Comparison of ENCODE assay signal across 8 cellular contexts in the genomic region with DNA sequence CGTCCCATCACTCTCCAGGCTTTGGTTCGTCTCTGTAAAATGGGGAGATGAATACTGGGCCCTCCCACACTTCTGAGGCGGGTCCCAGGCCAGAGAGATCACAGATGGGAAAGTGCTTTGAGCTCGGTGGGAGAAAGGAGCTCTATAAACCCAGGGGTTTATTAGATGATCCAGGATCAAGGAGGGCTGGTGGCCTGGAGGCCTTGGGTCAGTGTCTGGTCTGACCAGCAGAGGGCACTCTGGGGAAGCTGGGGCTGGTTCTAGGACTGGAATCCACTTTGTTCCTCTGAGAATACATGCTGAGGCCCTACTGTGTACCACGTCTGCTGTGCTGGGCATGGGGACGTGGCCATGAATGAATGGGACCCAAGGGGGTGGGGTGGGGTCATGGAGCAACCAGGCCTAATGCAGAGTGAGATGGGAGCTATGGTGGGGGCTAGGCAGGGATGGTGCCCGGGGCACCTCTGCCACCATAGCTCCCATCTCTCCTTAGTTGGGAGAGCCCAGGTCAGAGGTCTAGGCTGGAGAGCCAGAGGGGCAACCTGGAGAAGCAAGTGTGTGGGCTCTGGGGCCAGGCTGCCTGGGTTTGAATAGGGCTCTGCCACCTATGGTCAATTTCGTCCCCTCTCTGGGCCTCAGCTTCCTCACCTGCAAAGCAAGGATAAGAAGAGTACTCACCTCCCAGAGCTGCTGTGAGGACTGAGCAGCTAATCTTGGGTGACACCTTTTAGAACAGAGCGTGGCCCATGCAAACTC. TPM values are rescaled to one million over a fixed set of nuclear protein-coding genes. Genes with fewer than 3 reads are reported as not detected.
A peak's percentile ranks its signal among the peaks of the same experiment; 100 is the strongest.
DNase-seq lines count a peak whose midpoint lies in the region; ATAC-seq and TF ChIP-seq lines count a peak whose summit lies in the region.

No MANE protein-coding gene starts in this region.

- H3K9me3 ChIP-seq in Peyer's patch (no peaks in the 10 kb centered on the region), prostate gland (no peaks in the 10 kb centered on the region)

- H3K4me1 Mint-ChIP-seq in activated T-helper 17 cell treated with anti-CD3 and anti-CD28 coated beads, Interleukin-2, amount 50 U/mL, for 72 hours = peaks cover 5% of the 10 kb centered on the region

- no peaks in the 10 kb centered on the region for H3K27me3 Mint-ChIP-seq in activated T-helper 17 cell treated with anti-CD3 and anti-CD28 coated beads, Interleukin-2, amount 50 U/mL, for 72 hours

- TF ChIP-seq POLR2A in Peyer's patch (IDR thresholded peaks at IDR 0.05) (no peak), prostate gland (IDR thresholded peaks at IDR 0.05) (no peak)

- H3K4me1 ChIP-seq in Peyer's patch (no peaks in the 10 kb centered on the region), foreskin keratinocyte (peaks cover 8% of the 10 kb centered on the region), prostate gland (replicated peaks) (peaks cover 2% of the 10 kb centered on the region)

- DNase-seq in AG20443 (ENCODE audit: low spot score) (peak; percentile 84), GM19240 (ENCODE audit: insufficient read length, low spot score) (peak; percentile 64), Peyer's patch (peak; percentile 57 to 87 (median 80)), foreskin keratinocyte (peak in 1 of 2 donors; percentile 51), prostate gland (ENCODE audit: low spot score) (peak; percentile 52), mesenteric fat pad (ENCODE audit: low spot score) (no peak)

- H3K27me3 ChIP-seq in Peyer's patch (no peaks in the 10 kb centered on the region), foreskin keratinocyte (no peaks in the 10 kb centered on the region), prostate gland (replicated peaks; ENCODE audit: insufficient read depth) (no peaks in the 10 kb centered on the region)

- WGBS in prostate gland = 69% methylated on average over 9 of the region's 9 CpGs

- H3K36me3 ChIP-seq in Peyer's patch (no peaks in the 10 kb centered on the region), prostate gland (no peaks in the 10 kb centered on the region)

- H3K27ac ChIP-seq in Peyer's patch (no peak overlapping the region), foreskin keratinocyte (no peak overlapping the region), prostate gland (no peak overlapping the region)

- no peak overlapping the region for H3K27ac Mint-ChIP-seq in activated T-helper 17 cell treated with anti-CD3 and anti-CD28 coated beads, Interleukin-2, amount 50 U/mL, for 72 hours

- ATAC-seq in activated T-helper 17 cell treated with anti-CD3 and anti-CD28 coated beads, Interleukin-2, amount 50 U/mL, for 72 hours (replicated peaks) = peak; percentile 55
- ATAC-seq in foreskin keratinocyte (peak; percentile 39), HG02852 (IDR thresholded peaks at IDR 0.05; ENCODE audit: unreplicated experiment) (no peak)

- intact Hi-C loops in prostate gland (cut with DNase I) = loop anchor here (2.0 to 5.0 kb wide), 2 partner anchors 72 to 270 kb away; partner anchors contain the start of gene FBXO42

- H3K36me3 Mint-ChIP-seq in activated T-helper 17 cell treated with anti-CD3 and anti-CD28 coated beads, Interleukin-2, amount 50 U/mL, for 72 hours (ENCODE audit: low read depth) = no peaks in the 10 kb centered on the region

- TF ChIP-seq CTCF in Peyer's patch (IDR thresholded peaks at IDR 0.05) (peak; percentile 20 to 83 (median 76)), foreskin keratinocyte (conservative IDR thresholded peaks at IDR 0.05) (peak; percentile 88), prostate gland (IDR thresholded peaks at IDR 0.05) (peak; percentile 81 to 89 (median 82))

- no peak overlapping the region for H3K4me3 ChIP-seq in Peyer's patch
- H3K4me3 ChIP-seq in prostate gland = no peak overlapping the region

- H3K4me3 Mint-ChIP-seq in activated T-helper 17 cell treated with anti-CD3 and anti-CD28 coated beads, Interleukin-2, amount 50 U/mL, for 72 hours = no peak overlapping the region

- no peaks in the 10 kb centered on the region for H3K9me3 Mint-ChIP-seq in activated T-helper 17 cell treated with anti-CD3 and anti-CD28 coated beads, Interleukin-2, amount 50 U/mL, for 72 hours

RNA-seq across cellular contexts. Expression of gene FAM131C, which starts 9.0 kb away (rescaled TPM):
- 1 to 10 TPM in 2 of 4 donors, under 1 TPM in 1, not detected in 1; 0.80 to 3.5 (median 2.3) TPM for total RNA-seq in Peyer's patch
- under 1 TPM; 0.24 to 0.69 TPM for total RNA-seq in activated T-helper 17 cell treated with anti-CD3 and anti-CD28 coated beads, Interleukin-2, amount 50 U/mL, for 72 hours
- total RNA-seq in foreskin keratinocyte = 0.53 and 0.65 TPM in 2 replicates
- 1.0 and 1.4 TPM in 2 replicates for polyA plus RNA-seq in foreskin keratinocyte
- total RNA-seq in prostate gland = not detected
- not detected for total RNA-seq in mesenteric fat pad

RNA-seq across cellular contexts. Expression of gene CLCNKB, which starts 38.9 kb away (rescaled TPM):
- total RNA-seq in Peyer's patch (not detected), foreskin keratinocyte (not detected in 2 replicates), prostate gland (1 to 10 TPM; 1.0 to 1.9 TPM), mesenteric fat pad (0.35 TPM)
- under 1 TPM in 1 of 2 donors, not detected in 1; 0.13 TPM for total RNA-seq in activated T-helper 17 cell treated with anti-CD3 and anti-CD28 coated beads, Interleukin-2, amount 50 U/mL, for 72 hours
- polyA plus RNA-seq in foreskin keratinocyte = not detected in 2 replicates
